Comparison of ENCODE assay signal across 1 cellular context in genomic region chr12:108560321-108560721, GRCh38.
TF ChIP-seq lines count a peak whose summit lies in the region.

No MANE protein-coding gene starts in this region.

TF ChIP-seq in HepG2, 621 proteins besides CTCF, POLR2A, EP300 and RAD21:
- TF ChIP-seq ETS1 (CRISPR knock-in tag; IDR thresholded peaks at IDR 0.05) (no peak), MYPOP (CRISPR knock-in tag; IDR thresholded peaks at IDR 0.05) (no peak), ZNF180 (CRISPR knock-in tag; IDR thresholded peaks at IDR 0.05; ENCODE audit: borderline replicate concordance, low read depth) (no peak), PHF5A (CRISPR knock-in tag; IDR thresholded peaks at IDR 0.05; ENCODE audit: low read depth, unreplicated experiment) (no peak), SKIL (CRISPR knock-in tag; IDR thresholded peaks at IDR 0.05; ENCODE audit: borderline replicate concordance) (no peak), ZNF609 (CRISPR knock-in tag; IDR thresholded peaks at IDR 0.05; ENCODE audit: borderline replicate concordance) (no peak), KAT7 (CRISPR knock-in tag; IDR thresholded peaks at IDR 0.05; ENCODE audit: borderline replicate concordance) (peak; percentile 81; the same call in 1 of the 2 replicates), ZNF143 (CRISPR knock-in tag; IDR thresholded peaks at IDR 0.05) (no peak), ZC3H13 (CRISPR knock-in tag; IDR thresholded peaks at IDR 0.05) (no peak), GATAD2A (CRISPR knock-in tag; IDR thresholded peaks at IDR 0.05) (0 out of 2 replicates have a peak, but pooled peaks have one; percentile 15), HDAC6 (IDR thresholded peaks at IDR 0.05; ENCODE audit: low read depth, low read length) (no peak), HNF4A (CRISPR knock-in tag; IDR thresholded peaks at IDR 0.05) (peak; percentile 55), FOXP1 (IDR thresholded peaks at IDR 0.05) (no peak), FOXP1 (CRISPR knock-in tag; IDR thresholded peaks at IDR 0.05) (no peak), NR2C2 (CRISPR knock-in tag; IDR thresholded peaks at IDR 0.05; ENCODE audit: borderline replicate concordance) (no peak), RFX1 (IDR thresholded peaks at IDR 0.05) (no peak), ZBTB21 (CRISPR knock-in tag; IDR thresholded peaks at IDR 0.05) (peak; percentile 34; the same call in 1 of the 2 replicates), ZNF629 (CRISPR knock-in tag; conservative IDR thresholded peaks at IDR 0.05) (peak; percentile 48)
- TF ChIP-seq, protein P1, sequence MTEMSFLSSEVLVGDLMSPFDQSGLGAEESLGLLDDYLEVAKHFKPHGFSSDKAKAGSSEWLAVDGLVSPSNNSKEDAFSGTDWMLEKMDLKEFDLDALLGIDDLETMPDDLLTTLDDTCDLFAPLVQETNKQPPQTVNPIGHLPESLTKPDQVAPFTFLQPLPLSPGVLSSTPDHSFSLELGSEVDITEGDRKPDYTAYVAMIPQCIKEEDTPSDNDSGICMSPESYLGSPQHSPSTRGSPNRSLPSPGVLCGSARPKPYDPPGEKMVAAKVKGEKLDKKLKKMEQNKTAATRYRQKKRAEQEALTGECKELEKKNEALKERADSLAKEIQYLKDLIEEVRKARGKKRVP (CRISPR knock-in tag; IDR thresholded peaks at IDR 0.05) = peak in 1 of 2 experiments; percentile 66; a peak in 2 of 4 replicates
